Comparison of ENCODE assay signal across 1 cellular context in genomic region chr19:48966541-48967345, GRCh38.
TF ChIP-seq lines count a peak whose summit lies in the region.

No MANE protein-coding gene starts in this region.

TF ChIP-seq in HepG2, 621 proteins besides CTCF, POLR2A, EP300 and RAD21 (continued from another document):
- TF ChIP-seq ZBTB40 (IDR thresholded peaks at IDR 0.05) (no peak), ZBTB40 (CRISPR knock-in tag; IDR thresholded peaks at IDR 0.05) (no peak), ZNF816 (CRISPR knock-in tag; IDR thresholded peaks at IDR 0.05; ENCODE audit: borderline replicate concordance) (no peak), E2F2 (CRISPR knock-in tag; IDR thresholded peaks at IDR 0.05; ENCODE audit: borderline replicate concordance) (no peak), ZNF510 (CRISPR knock-in tag; IDR thresholded peaks at IDR 0.05; ENCODE audit: low read depth) (no peak), HMG20B (CRISPR knock-in tag; conservative IDR thresholded peaks at IDR 0.05) (0 out of 2 replicates have a peak, but pooled peaks have one; percentile 10), ZGPAT (CRISPR knock-in tag; IDR thresholded peaks at IDR 0.05) (0 out of 2 replicates have a peak, but pooled peaks have one; percentile 8), HNRNPH1 (optimal IDR thresholded peaks at IDR 0.05; ENCODE audit: low read depth, low read length) (no peak), TAF1 (CRISPR knock-in tag; IDR thresholded peaks at IDR 0.05) (0 out of 2 replicates have a peak, but pooled peaks have one; percentile 0), LBX2 (CRISPR knock-in tag; IDR thresholded peaks at IDR 0.05; ENCODE audit: borderline replicate concordance) (0 out of 2 replicates have a peak, but pooled peaks have one; percentile 40), GATAD2A (CRISPR knock-in tag; IDR thresholded peaks at IDR 0.05) (no peak)
TF ChIP-seq in HepG2: peak in this region for 40.
